26 cellular contexts compared by ENCODE assay signal in the genomic region with DNA sequence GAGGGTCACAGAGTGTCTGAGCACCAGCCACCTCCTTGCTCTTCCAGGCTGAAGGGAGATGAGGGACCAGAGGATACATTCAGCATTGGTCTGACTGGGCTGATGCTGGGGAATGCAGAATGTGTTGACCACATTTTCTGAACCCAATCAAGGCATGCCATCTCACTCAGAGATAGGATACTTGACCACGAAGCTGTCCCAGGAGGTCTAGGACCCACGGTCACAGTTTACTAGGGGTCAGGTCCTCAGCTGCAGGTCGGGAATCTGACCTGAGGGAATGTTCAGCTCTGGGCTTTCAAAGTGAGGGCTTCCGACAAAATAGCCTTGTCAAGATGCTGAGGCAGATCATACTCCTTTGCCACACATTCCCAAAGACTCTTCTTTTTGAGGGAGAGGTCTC. TPM values are rescaled to one million over a fixed set of nuclear protein-coding genes. Genes with fewer than 3 reads are reported as not detected.
DNase-seq lines count a peak whose midpoint lies in the region; ATAC-seq, FAIRE-seq and TF ChIP-seq lines count a peak whose summit lies in the region.
"Had no signal": no experiment of that assay in that cellular context is flagged by ENCODE, and none has a peak within 500 bp of the region (broad histone marks: within the 10 kb centered on the region; RNA-seq: fewer than 3 reads in every experiment).

No MANE protein-coding gene starts in this region.

- no peak overlapping the region for H3K56ac ChIP-seq in IMR-90 (ENCODE audit: extremely low read depth, insufficient read depth, low read length)

- TF ChIP-seq RAD21 in IMR-90 (IDR thresholded peaks at IDR 0.05; ENCODE audit: low read length) = no peak

- FAIRE-seq in bronchial epithelial cell (lab: Jason Lieb, UNC) (peak; percentile 96), RCC 7860 (lab: Jason Lieb, UNC) (no peak)
- FAIRE-seq: A549, G401.6, GM12878, GM19239 had no signal

- peak overlapping the region; percentile 15 for H2AK9ac ChIP-seq in IMR-90 (replicated peaks; ENCODE audit: low read depth, low read length, poor library complexity)

- POLR2A ChIA-PET in IMR-90 (lab: Charles Lee; ENCODE audit: unreplicated experiment) = no interaction called here

- no peak for TF ChIP-seq CTCF in IMR-90 (conservative IDR thresholded peaks at IDR 0.05; ENCODE audit: low read depth, low read length)
- no peak for TF ChIP-seq CTCF in bronchial epithelial cell (IDR thresholded peaks at IDR 0.05; ENCODE audit: insufficient read depth, low read length, severe bottlenecking)

- no peaks in the 10 kb centered on the region for H3K9me1 ChIP-seq in IMR-90 (ENCODE audit: insufficient read depth, low read length)

- H2AFZ ChIP-seq in IMR-90 (replicated peaks; ENCODE audit: low read length, poor library complexity) (no peak overlapping the region), neuronal stem cell (ENCODE audit: low read length) (no peak overlapping the region)
- H2AFZ ChIP-seq: GM23338 had no signal

- H3K18ac ChIP-seq in IMR-90 (ENCODE audit: low read depth, low read length) (no peak overlapping the region), neuronal stem cell (ENCODE audit: low read length) (peak overlapping the region; percentile 3)

- dilution Hi-C loops in IMR-90 (cut with HindIII; ENCODE audit: low sequenced_read_pairs, unreplicated experiment) = no loop called here

- H2BK20ac ChIP-seq in IMR-90 (ENCODE audit: low read depth, low read length) = no peak overlapping the region

- H3K4ac ChIP-seq in IMR-90 (ENCODE audit: low read depth, low read length) (no peak overlapping the region), neuronal stem cell (ENCODE audit: low read length) (no peak overlapping the region)

- H3K27me3 ChIP-seq in IMR-90 (ENCODE audit: control insufficient read depth, insufficient read depth, low read length) (peaks cover 77% of the 10 kb centered on the region), bronchial epithelial cell (ENCODE audit: control insufficient read depth, insufficient read depth, low read length) (no peaks in the 10 kb centered on the region), neuronal stem cell (ENCODE audit: control insufficient read depth in 3 of 3, insufficient read depth in 3 of 3, low read depth in 1 of 3, low read length in 3 of 3) (peaks cover 0 to 23% (median 0%) of the 10 kb centered on the region in 3 experiments)

- no peak overlapping the region for H3K9ac ChIP-seq in IMR-90 (ENCODE audit: low read depth, low read length)
- H3K9ac ChIP-seq in neuronal stem cell (ENCODE audit: low read depth, low read length, poor library complexity) = no peak overlapping the region

- H2AK5ac ChIP-seq in IMR-90 (ENCODE audit: low read depth, low read length) = no peak overlapping the region
- H2AK5ac ChIP-seq in neuronal stem cell (ENCODE audit: low read depth, low read length) = no peak overlapping the region

- H3K36me3 ChIP-seq in IMR-90 (ENCODE audit: control insufficient read depth, insufficient read depth, low read length) (no peaks in the 10 kb centered on the region), bronchial epithelial cell (ENCODE audit: control insufficient read depth, insufficient read depth, low read length) (no peaks in the 10 kb centered on the region), neuronal stem cell (replicated peaks in 1 of 2; ENCODE audit: control insufficient read depth in 2 of 2, insufficient read depth in 2 of 2, low read length in 2 of 2) (no peaks in the 10 kb centered on the region)

- intact Hi-C loops in IMR-90 (cut with micrococcal nuclease) = no loop called here

- H2BK15ac ChIP-seq in IMR-90 (ENCODE audit: low read depth, low read length) (no peak overlapping the region), neuronal stem cell (ENCODE audit: low read length) (no peak overlapping the region)

- H3K4me2 ChIP-seq in IMR-90 (ENCODE audit: low read depth, low read length) = no peak overlapping the region
- H3K4me2 ChIP-seq in neuronal stem cell (ENCODE audit: insufficient read depth, low read length, poor library complexity, severe bottlenecking) = no peak overlapping the region
- H3K4me2 ChIP-seq: A549, GM23338 had no signal

- CTCF ChIA-PET in IMR-90 (lab: Yijun Ruan, JAX) = no interaction called here

- DNase-seq in IMR-90 (no peak), bronchial epithelial cell (ENCODE audit: low read depth) (no peak), neuronal stem cell (ENCODE audit: low spot score) (no peak), SHP77 (lab: John Stamatoyannopoulos, UW) (no peak), RCC 7860 (ENCODE audit: low spot score) (no peak)
- DNase-seq: 8988T; ACHN; AML-193; C1 segment of cervical spinal cord; Calu3; CD4-positive, alpha-beta memory T cell; COR-L47; DMS53; DMS79 treated with DMSO at 0.1 percent for 48 hours; H9 had no signal

- no peak overlapping the region for H3K14ac ChIP-seq in IMR-90 (replicated peaks; ENCODE audit: low read depth, low read length)
- no peak overlapping the region for H3K14ac ChIP-seq in neuronal stem cell (ENCODE audit: low read length)

- H3K79me1 ChIP-seq in IMR-90 (ENCODE audit: low read depth in 1 of 2, low read length in 2 of 2) (no peaks in the 10 kb centered on the region), neuronal stem cell (ENCODE audit: low read depth, low read length) (peaks cover 1% of the 10 kb centered on the region)

- no peaks in the 10 kb centered on the region for H3K9me3 ChIP-seq in IMR-90 (ENCODE audit: control insufficient read depth, insufficient read depth, low read length)
- H3K9me3 ChIP-seq in neuronal stem cell (replicated peaks in 1 of 2; ENCODE audit: control insufficient read depth in 2 of 2, insufficient read depth in 1 of 2, low read depth in 1 of 2, low read length in 2 of 2) = no peaks in the 10 kb centered on the region
- H3K9me3 ChIP-seq: A549 had no signal

- no peak overlapping the region for H3K4me3 ChIP-seq in IMR-90 (ENCODE audit: insufficient read depth, low read depth, low read length)
- H3K4me3 ChIP-seq in bronchial epithelial cell (ENCODE audit: low read depth, low read length) = no peak overlapping the region
- H3K4me3 ChIP-seq in neuronal stem cell (ENCODE audit: low read length in 2 of 2) = no peak overlapping the region
- H3K4me3 ChIP-seq: A549, GM12878, GM23338 had no signal

- H4K5ac ChIP-seq in IMR-90 (ENCODE audit: low read depth, low read length) = no peak overlapping the region

- in situ Hi-C loops in IMR-90 (cut with MboI; ENCODE audit: low sequenced_read_pairs) = no loop called here

- no peak for TF ChIP-seq POLR2A in IMR-90 (IDR thresholded peaks at IDR 0.05; ENCODE audit: low read depth, low read length)

- no peak overlapping the region for H3K23ac ChIP-seq in IMR-90 (ENCODE audit: low read depth, low read length)
- H3K23ac ChIP-seq in neuronal stem cell (ENCODE audit: low read depth, low read length, poor library complexity) = no peak overlapping the region

- H4K8ac ChIP-seq in IMR-90 (ENCODE audit: low read depth in 2 of 2, low read length in 2 of 2) = no peak overlapping the region
- no peak overlapping the region for H4K8ac ChIP-seq in neuronal stem cell (ENCODE audit: low read depth, low read length)

- H4K91ac ChIP-seq in IMR-90 (ENCODE audit: insufficient read depth, low read depth, low read length) = no peak overlapping the region
- H4K91ac ChIP-seq in neuronal stem cell (ENCODE audit: low read depth, low read length, poor library complexity) = no peak overlapping the region

- BruUV-seq in IMR-90 (replicated peaks; lab: Mats Ljungman, UMichigan) = no TSS peak

- H2BK5ac ChIP-seq in IMR-90 (ENCODE audit: low read depth, low read length, poor library complexity, severe bottlenecking) (no peak overlapping the region), neuronal stem cell (ENCODE audit: low read length) (no peak overlapping the region)

- 8% methylated on average over 2 of the region's 4 CpGs; no CpG with 5 or more reads in 1 of the 2 experiments for WGBS in IMR-90 (ENCODE audit: extremely low coverage in 2 of 2, insufficient read length in 1 of 2), 2 experiments
- no CpG with 5 or more reads among the region's 4 CpGs for WGBS in neuronal stem cell (ENCODE audit: extremely low coverage in 2 of 2, insufficient read length in 2 of 2, insufficient replicate concordance in 1 of 2), 2 donors

- H3K27ac ChIP-seq in IMR-90 (ENCODE audit: insufficient read depth, low read length) = no peak overlapping the region
- no peak overlapping the region for H3K27ac ChIP-seq in neuronal stem cell (replicated peaks; ENCODE audit: low read length)
- H3K27ac ChIP-seq: A549 had no signal

- H3K4me1 ChIP-seq in IMR-90 (ENCODE audit: control insufficient read depth, insufficient read depth, low read length) = no peaks in the 10 kb centered on the region
- H3K4me1 ChIP-seq in neuronal stem cell (ENCODE audit: control insufficient read depth in 2 of 2, insufficient read depth in 1 of 2, low read depth in 1 of 2, low read length in 2 of 2) = peaks cover 0 to 5% of the 10 kb centered on the region in 2 donors
- H3K4me1 ChIP-seq: A549 had no signal

- H4K20me1 ChIP-seq in IMR-90 (ENCODE audit: insufficient read depth, low read length) = no peaks in the 10 kb centered on the region

- ATAC-seq in IMR-90 (ENCODE audit: low read depth) (no peak), HG02973 (IDR thresholded peaks at IDR 0.05; ENCODE audit: unreplicated experiment) (no peak), GM21526 (IDR thresholded peaks at IDR 0.05; ENCODE audit: low FRiP score, unreplicated experiment) (no peak)
- ATAC-seq: A549, GM12878, GM23338, HCT116 had no signal

- H2BK120ac ChIP-seq in IMR-90 (ENCODE audit: low read depth, low read length) (no peak overlapping the region), neuronal stem cell (ENCODE audit: low read depth, low read length) (no peak overlapping the region)

- peak overlapping the region; percentile 14 for H2BK12ac ChIP-seq in neuronal stem cell (ENCODE audit: low read length)

TF ChIP-seq in IMR-90, 13 proteins besides CTCF, POLR2A, EP300 and RAD21 (continues in another document):
- TF ChIP-seq MAZ (IDR thresholded peaks at IDR 0.05; ENCODE audit: borderline replicate concordance, low read depth, low read length) (no peak), MXI1 (IDR thresholded peaks at IDR 0.05; ENCODE audit: borderline replicate concordance, low read depth, low read length) (no peak), FOS (IDR thresholded peaks at IDR 0.05; ENCODE audit: low read depth, low read length) (no peak), CHD1 (IDR thresholded peaks at IDR 0.05; ENCODE audit: low read depth, low read length) (no peak), RFX5 (IDR thresholded peaks at IDR 0.05; ENCODE audit: low read depth, low read length) (no peak)

RNA-seq across cellular contexts. Expression of a gene that starts 19.6 kb away (rescaled TPM):
- not detected in 2 replicates for total RNA-seq in IMR-90 (2012; rRNA removed)
- not detected in 2 replicates for polyA plus RNA-seq in IMR-90 (2012; rRNA removed)
- not detected in 2 replicates for polyA plus RNA-seq in IMR-90 (2012; cell fraction: cytosol; rRNA removed)
- polyA plus RNA-seq in IMR-90 (2012; cell fraction: nucleus; rRNA removed; ENCODE audit: low replicate concordance) = not detected in 2 replicates
- under 0.01 and 1.4 TPM in 2 replicates for total RNA-seq in bronchial epithelial cell
- not detected for polyA plus RNA-seq in neuronal stem cell (2013, experiment 1 of 2)
- polyA plus RNA-seq in neuronal stem cell (2013, experiment 2 of 2) = not detected
- total RNA-seq: CD4-positive, alpha-beta memory T cell; Daoy; GM23338; H4; H9 had no signal
- polyA plus RNA-seq: BJ; CD4-positive, alpha-beta memory T cell; GM23338 had no signal

RNA-seq across cellular contexts. Expression of a gene that starts 28.9 kb away (rescaled TPM):
- total RNA-seq in IMR-90 (2012; rRNA removed) (26.4 and 29.0 TPM in 2 replicates), bronchial epithelial cell (21.1 and 28.3 TPM in 2 replicates)
- 21.0 and 21.1 TPM in 2 replicates for polyA plus RNA-seq in IMR-90 (2012; rRNA removed)
- polyA plus RNA-seq in IMR-90 (2012; cell fraction: cytosol; rRNA removed) = 13.2 and 20.3 TPM in 2 replicates
- 10.2 and 11.2 TPM in 2 replicates for polyA plus RNA-seq in IMR-90 (2012; cell fraction: nucleus; rRNA removed; ENCODE audit: low replicate concordance)
- 7.9 TPM for polyA plus RNA-seq in neuronal stem cell (2013, experiment 1 of 2)
- polyA plus RNA-seq in neuronal stem cell (2013, experiment 2 of 2) = 8.1 TPM
